1 cellular context compared by ENCODE assay signal in genomic region chr13:80235559-80236296, GRCh38.
TF ChIP-seq lines count a peak whose summit lies in the region.

No MANE protein-coding gene starts in this region.

TF ChIP-seq in GM23338, 12 proteins besides CTCF, POLR2A, EP300 and RAD21 (continued from another document):
- TF ChIP-seq ZNF462 (CRISPR knock-in tag; IDR thresholded peaks at IDR 0.05) (no peak), EZH2 (IDR thresholded peaks at IDR 0.05; ENCODE audit: low read depth, unreplicated experiment) (no peak), STAT1 (IDR thresholded peaks at IDR 0.05; ENCODE audit: unreplicated experiment) (no peak), ZNF114 (CRISPR knock-in tag; IDR thresholded peaks at IDR 0.05) (no peak), EZH2phosphoT487 (IDR thresholded peaks at IDR 0.05; ENCODE audit: unreplicated experiment) (no peak), REST (IDR thresholded peaks at IDR 0.05; ENCODE audit: unreplicated experiment) (no peak), ZNF331 (CRISPR knock-in tag; IDR thresholded peaks at IDR 0.05; ENCODE audit: low read depth) (no peak), POLR2AphosphoS5 (IDR thresholded peaks at IDR 0.05; ENCODE audit: low read depth) (no peak), NANOG (IDR thresholded peaks at IDR 0.05; ENCODE audit: borderline replicate concordance) (no peak)
